18 cellular contexts compared by ENCODE assay signal in genomic region chr3:111619833-111620232, GRCh38. TPM values are rescaled to one million over a fixed set of nuclear protein-coding genes. Genes with fewer than 3 reads are reported as not detected.
DNase-seq lines count a peak whose midpoint lies in the region; ATAC-seq, FAIRE-seq and TF ChIP-seq lines count a peak whose summit lies in the region.
"Had no signal": no experiment of that assay in that cellular context is flagged by ENCODE, and none has a peak within 500 bp of the region (broad histone marks: within the 10 kb centered on the region; RNA-seq: fewer than 3 reads in every experiment).

No MANE protein-coding gene starts in this region.

- BruUV-seq in MCF 10A (replicated peaks; lab: Mats Ljungman, UMichigan) (no TSS peak), PC-3 (replicated peaks; lab: Mats Ljungman, UMichigan) (no TSS peak), HepG2 (replicated peaks; lab: Mats Ljungman, UMichigan) (no TSS peak)

- WGBS in HepG2 (ENCODE audit: low lambda C conversion rate): 28% methylated on average over 3 of the region's 3 CpGs

- H3K4me1 ChIP-seq in breast epithelium: no peaks in the 10 kb centered on the region
- peaks cover 20% of the 10 kb centered on the region for H3K4me1 ChIP-seq in PC-3 (ENCODE audit: insufficient read depth, low read length)
- no peaks in the 10 kb centered on the region for H3K4me1 ChIP-seq in HepG2 (ENCODE audit: insufficient read depth, low read length)
- H3K4me1 ChIP-seq: suprapubic skin had no signal

- no peaks in the 10 kb centered on the region for H4K20me1 ChIP-seq in PC-3 (ENCODE audit: low read length)
- no peaks in the 10 kb centered on the region for H4K20me1 ChIP-seq in HepG2 (ENCODE audit: insufficient read depth, low read length)

- in situ Hi-C loops in HepG2 (cut with HindIII; ENCODE audit: extremely low pct_ligation_motif_present, low pct_unique_long_range_greater_than_20kb): no loop called here

- H3K79me2 ChIP-seq in PC-3 (ENCODE audit: low read length) (no peaks in the 10 kb centered on the region), HepG2 (ENCODE audit: insufficient read depth, low read length) (no peaks in the 10 kb centered on the region)
- H3K79me2 ChIP-seq: hepatocyte had no signal

- intact Hi-C loops in MCF 10A (cut with micrococcal nuclease): no loop called here
- intact Hi-C loops in breast epithelium (cut with DNase I; ENCODE audit: low total_unique reads): loop anchor here (2.0 kb wide), 1 partner anchor 31 kb away; no protein-coding TSS in a partner anchor
- intact Hi-C loops in PC-3 (cut with micrococcal nuclease): loop anchor here (2.0 kb wide), 1 partner anchor 35 kb away; no protein-coding TSS in a partner anchor
- intact Hi-C loops in HepG2 (cut with micrococcal nuclease; ENCODE audit: unreplicated experiment): no loop called here

- FAIRE-seq in HepG2 (lab: Jason Lieb, UNC): no peak

- no peaks in the 10 kb centered on the region for H3K36me3 ChIP-seq in breast epithelium
- H3K36me3 ChIP-seq in PC-3 (ENCODE audit: low read depth, low read length): no peaks in the 10 kb centered on the region
- H3K36me3 ChIP-seq in HepG2 (replicated peaks in 1 of 2; ENCODE audit: control insufficient read depth in 1 of 2, insufficient read depth in 2 of 2, low read length in 2 of 2): no peaks in the 10 kb centered on the region
- H3K36me3 ChIP-seq: suprapubic skin had no signal

- CTCF ChIA-PET in MCF 10A (lab: Yijun Ruan, JAX) (interaction anchor here (1.0 to 6.2 kb wide), 11 partner anchors 16 to 98 kb away, joined by 3 to 45 read pairs (median 4); no protein-coding TSS in a partner anchor), PC-3 (lab: Charles Lee) (interaction anchor here (0.6 kb wide), 1 partner anchor 41 kb away, joined by 4 read pairs; no protein-coding TSS in a partner anchor), HepG2 (lab: Yijun Ruan, JAX; ENCODE audit: low intra/inter-chr PET ratio, low total read pairs) (no interaction called here)

- H3K9me3 ChIP-seq in breast epithelium (no peaks in the 10 kb centered on the region), PC-3 (ENCODE audit: low read length) (no peaks in the 10 kb centered on the region), HepG2 (ENCODE audit: low read length) (no peaks in the 10 kb centered on the region)
- H3K9me3 ChIP-seq: suprapubic skin had no signal

- no peaks in the 10 kb centered on the region for H3K27me3 ChIP-seq in breast epithelium
- no peaks in the 10 kb centered on the region for H3K27me3 ChIP-seq in PC-3 (ENCODE audit: low read length)
- H3K27me3 ChIP-seq in HepG2 (ENCODE audit: control insufficient read depth in 1 of 2, insufficient read depth in 2 of 2, low read length in 2 of 2): no peaks in the 10 kb centered on the region; a peak in 1 of 5 replicates
- H3K27me3 ChIP-seq: hepatocyte, suprapubic skin had no signal

- no peak overlapping the region for H3K4me3 ChIP-seq in breast epithelium
- 0 out of 2 replicates have a peak overlapping the region, but pooled peaks have one; percentile 1 for H3K4me3 ChIP-seq in PC-3 (ENCODE audit: low read length)
- H3K4me3 ChIP-seq in HepG2 (replicated peaks in 1 of 3; ENCODE audit: insufficient read depth in 1 of 3, low read depth in 2 of 3, low read length in 3 of 3): no peak overlapping the region
- H3K4me3 ChIP-seq: hepatocyte, suprapubic skin had no signal

- H3K9ac ChIP-seq in PC-3 (ENCODE audit: low read length) (no peak overlapping the region), HepG2 (ENCODE audit: insufficient read depth, low read depth, low read length) (no peak overlapping the region)

- DNase-seq in MCF 10A (ENCODE audit: unreplicated experiment) (peak; percentile 91), breast epithelium (ENCODE audit: low spot score in 2 of 2) (no peak), PC-3 (peak; percentile 94), HepG2 (ENCODE audit: low spot score) (no peak), NCI-H526 (lab: John Stamatoyannopoulos, UW) (no peak), globus pallidus (ENCODE audit: low spot score) (no peak)
- no peak for DNase-seq in effector memory CD8-positive, alpha-beta T cell
- DNase-seq: activated naive CD4-positive, alpha-beta T cell treated with Interleukin-2 at 50 U/mL for 16 hours; HCEC 1CT; MV-4-11; NCI-H2107; nucleus accumbens had no signal

- peaks cover 20% of the 10 kb centered on the region for H3K4me1 Mint-ChIP-seq in MCF 10A (ENCODE audit: insufficient read depth, unreplicated experiment)
- peaks cover 30 to 31% of the 10 kb centered on the region in 2 donors for H3K4me1 Mint-ChIP-seq in effector memory CD8-positive, alpha-beta T cell (ENCODE audit: low read depth in 2 of 2)
- H3K4me1 Mint-ChIP-seq: WTC11 had no signal

- no peak overlapping the region for H2AFZ ChIP-seq in PC-3 (ENCODE audit: low read length)
- no peak overlapping the region for H2AFZ ChIP-seq in HepG2 (ENCODE audit: low read length)
- H2AFZ ChIP-seq: hepatocyte had no signal

- H3K4me2 ChIP-seq in PC-3 (ENCODE audit: low read length) (peak overlapping the region; percentile 37), HepG2 (ENCODE audit: low read depth, low read length) (no peak overlapping the region)
- H3K4me2 ChIP-seq: hepatocyte had no signal

- no peak overlapping the region for H3K4me3 Mint-ChIP-seq in MCF 10A (ENCODE audit: unreplicated experiment)
- H3K4me3 Mint-ChIP-seq in effector memory CD8-positive, alpha-beta T cell: no peak overlapping the region
- H3K4me3 Mint-ChIP-seq: WTC11 had no signal

- no peaks in the 10 kb centered on the region for H3K36me3 Mint-ChIP-seq in MCF 10A (ENCODE audit: insufficient read depth, unreplicated experiment)
- peaks cover 43% of the 10 kb centered on the region for H3K36me3 Mint-ChIP-seq in effector memory CD8-positive, alpha-beta T cell (ENCODE audit: insufficient read depth)

- ATAC-seq in PC-3 (peak; percentile 71), HepG2 (no peak), HG03159 (IDR thresholded peaks at IDR 0.05; ENCODE audit: unreplicated experiment) (no peak)
- no peak for ATAC-seq in effector memory CD8-positive, alpha-beta T cell (replicated peaks)
- ATAC-seq: Right ventricle myocardium inferior, sciatic nerve, WTC11 had no signal

- H3F3A ChIP-seq in PC-3 (ENCODE audit: low read length, unreplicated experiment): no peaks in the 10 kb centered on the region

- no peak for TF ChIP-seq CTCF in MCF 10A (IDR thresholded peaks at IDR 0.05; ENCODE audit: unreplicated experiment)
- no peak for TF ChIP-seq CTCF in breast epithelium (IDR thresholded peaks at IDR 0.05)
- no peak for TF ChIP-seq CTCF in PC-3 (conservative IDR thresholded peaks at IDR 0.05; ENCODE audit: low read depth, low read length)
- TF ChIP-seq CTCF in HepG2 (CRISPR knock-in tag; IDR thresholded peaks at IDR 0.05): no peak

- TF ChIP-seq RAD21 in HepG2 (CRISPR knock-in tag; IDR thresholded peaks at IDR 0.05): no peak

- no peaks in the 10 kb centered on the region for H3K9me3 Mint-ChIP-seq in MCF 10A (ENCODE audit: unreplicated experiment)
- H3K9me3 Mint-ChIP-seq in effector memory CD8-positive, alpha-beta T cell: no peaks in the 10 kb centered on the region

- POLR2A ChIA-PET in MCF 10A (lab: Yijun Ruan, JAX): interaction anchor here (0.6 to 2.7 kb wide), 5 partner anchors 9 to 29 kb away, joined by 3 to 12 read pairs (median 6); no protein-coding TSS in a partner anchor
- POLR2A ChIA-PET in PC-3 (lab: Charles Lee; ENCODE audit: unreplicated experiment): interaction anchor here (0.7 kb wide), 1 partner anchor 1971 kb away, joined by 20 read pairs; no protein-coding TSS in a partner anchor
- POLR2A ChIA-PET in HepG2 (lab: Yijun Ruan, JAX): no interaction called here

- TF ChIP-seq POLR2A in breast epithelium (IDR thresholded peaks at IDR 0.05) (no peak), HepG2 (IDR thresholded peaks at IDR 0.05; ENCODE audit: insufficient read depth in 1 of 2, low read depth in 2 of 2, low read length in 2 of 2) (no peak)

- H3K27ac Mint-ChIP-seq in MCF 10A (ENCODE audit: low read depth, unreplicated experiment): no peak overlapping the region
- H3K27ac Mint-ChIP-seq in effector memory CD8-positive, alpha-beta T cell: peak overlapping the region; percentile 83 to 99
- H3K27ac Mint-ChIP-seq: WTC11 had no signal

- no peaks in the 10 kb centered on the region for H3K27me3 Mint-ChIP-seq in MCF 10A (ENCODE audit: insufficient read depth, unreplicated experiment)
- H3K27me3 Mint-ChIP-seq in effector memory CD8-positive, alpha-beta T cell: no peaks in the 10 kb centered on the region

- H3K27ac ChIP-seq in breast epithelium (no peak overlapping the region), PC-3 (ENCODE audit: low read length) (peak overlapping the region; percentile 12; the same call in 1 of the 2 replicates), HepG2 (ENCODE audit: extremely low read length, insufficient read depth, low read length) (no peak overlapping the region)
- H3K27ac ChIP-seq: hepatocyte, suprapubic skin had no signal

- TF ChIP-seq EP300 in HepG2 (IDR thresholded peaks at IDR 0.05; ENCODE audit: low read depth in 2 of 2, low read length in 2 of 2): no peak
- no peak for TF ChIP-seq EP300 in HepG2 (CRISPR knock-in tag; IDR thresholded peaks at IDR 0.05; ENCODE audit: borderline replicate concordance)

- no peaks in the 10 kb centered on the region for H3K9me2 ChIP-seq in PC-3 (replicated peaks; ENCODE audit: low read length)

RNA-seq across cellular contexts. Expression of gene ZBED2, which starts 24.7 kb away (rescaled TPM):
- 6.5 and 19.0 TPM in 2 replicates for total RNA-seq in MCF 10A (2022)
- total RNA-seq in breast epithelium: not detected
- 0.35 and 0.69 TPM in 2 replicates for total RNA-seq in PC-3 (2014; rRNA removed)
- total RNA-seq in HepG2 (2016; rRNA removed; fragmentation: Illumina TruSeq; extraction: Trizol): 0.04 TPM in 1 of 2 replicates, not detected in the other
- total RNA-seq in HepG2 (2016; cell fraction: cytosol; rRNA removed; fragmentation: Illumina TruSeq; extraction: Trizol; ENCODE audit: low read depth): not detected in 2 replicates
- total RNA-seq in HepG2 (2016; cell fraction: insoluble cytoplasmic fraction; rRNA removed; fragmentation: Illumina TruSeq; extraction: Trizol): not detected in 2 replicates
- not detected in 2 replicates for total RNA-seq in HepG2 (2016; cell fraction: membrane; rRNA removed; fragmentation: Illumina TruSeq; extraction: Trizol)
- total RNA-seq in HepG2 (2016; cell fraction: nucleus; rRNA removed; fragmentation: Illumina TruSeq; extraction: Trizol): not detected in 2 replicates
- polyA plus RNA-seq in HepG2 (2011; rRNA removed): not detected in 2 replicates
- not detected in 2 replicates for polyA plus RNA-seq in HepG2 (2011; cell fraction: cytosol; rRNA removed)
- 0.05 TPM in 1 of 2 replicates, not detected in the other for polyA plus RNA-seq in HepG2 (2011; cell fraction: nucleus; rRNA removed)
- not detected in 2 replicates for polyA plus RNA-seq in HepG2 (2012)
- not detected in 2 replicates for polyA plus RNA-seq in HepG2 (2016; cell fraction: cytosol; fragmentation: Illumina TruSeq; extraction: Trizol; ENCODE audit: low read depth)
- polyA plus RNA-seq in HepG2 (2016; cell fraction: insoluble cytoplasmic fraction; fragmentation: Illumina TruSeq; extraction: Trizol; ENCODE audit: low read depth): not detected in 2 replicates
- polyA plus RNA-seq in HepG2 (2016; cell fraction: membrane; fragmentation: Illumina TruSeq; extraction: Trizol; ENCODE audit: low read depth): not detected in 2 replicates
- not detected in 2 replicates for polyA plus RNA-seq in HepG2 (2016; cell fraction: nucleus; fragmentation: Illumina TruSeq; extraction: Trizol; ENCODE audit: insufficient read depth, low read depth)
- polyA minus RNA-seq in HepG2 (2011; rRNA and poly(A)+ RNA removed; ENCODE audit: low replicate concordance): not detected in 2 replicates
- polyA minus RNA-seq in HepG2 (2011; cell fraction: cytosol; rRNA and poly(A)+ RNA removed): not detected in 2 replicates
- polyA minus RNA-seq in HepG2 (2011; cell fraction: nucleus; rRNA and poly(A)+ RNA removed): not detected in 2 replicates
- total RNA-seq: Right ventricle myocardium inferior, sciatic nerve had no signal

RNA-seq across cellular contexts. Expression of gene PLCXD2, which starts 54.6 kb away (rescaled TPM):
- total RNA-seq in MCF 10A (2022): 2.8 TPM in 2 replicates
- total RNA-seq in breast epithelium: 1 to 10 TPM in 1 of 3 donors, under 1 TPM in 2; 0.16 to 1.3 (median 0.33) TPM
- 8.1 and 10.4 TPM in 2 replicates for total RNA-seq in PC-3 (2014; rRNA removed)
- total RNA-seq in HepG2 (2016; rRNA removed; fragmentation: Illumina TruSeq; extraction: Trizol): 23.5 and 29.1 TPM in 2 replicates
- 9.1 and 11.9 TPM in 2 replicates for total RNA-seq in HepG2 (2016; cell fraction: cytosol; rRNA removed; fragmentation: Illumina TruSeq; extraction: Trizol; ENCODE audit: low read depth)
- total RNA-seq in HepG2 (2016; cell fraction: insoluble cytoplasmic fraction; rRNA removed; fragmentation: Illumina TruSeq; extraction: Trizol): 21.6 and 24.6 TPM in 2 replicates
- total RNA-seq in HepG2 (2016; cell fraction: membrane; rRNA removed; fragmentation: Illumina TruSeq; extraction: Trizol): 18.7 and 18.8 TPM in 2 replicates
- 27.0 and 27.2 TPM in 2 replicates for total RNA-seq in HepG2 (2016; cell fraction: nucleus; rRNA removed; fragmentation: Illumina TruSeq; extraction: Trizol)
- polyA plus RNA-seq in HepG2 (2011; rRNA removed): 4.7 and 4.8 TPM in 2 replicates
- 4.7 and 6.8 TPM in 2 replicates for polyA plus RNA-seq in HepG2 (2011; cell fraction: cytosol; rRNA removed)
- 2.9 and 3.5 TPM in 2 replicates for polyA plus RNA-seq in HepG2 (2011; cell fraction: nucleus; rRNA removed)
- polyA plus RNA-seq in HepG2 (2012): 7.1 and 11.5 TPM in 2 replicates
- 9.5 and 11.8 TPM in 2 replicates for polyA plus RNA-seq in HepG2 (2016; cell fraction: cytosol; fragmentation: Illumina TruSeq; extraction: Trizol; ENCODE audit: low read depth)
- 17.7 and 19.9 TPM in 2 replicates for polyA plus RNA-seq in HepG2 (2016; cell fraction: insoluble cytoplasmic fraction; fragmentation: Illumina TruSeq; extraction: Trizol; ENCODE audit: low read depth)
- polyA plus RNA-seq in HepG2 (2016; cell fraction: membrane; fragmentation: Illumina TruSeq; extraction: Trizol; ENCODE audit: low read depth): 14.0 and 14.3 TPM in 2 replicates
- polyA plus RNA-seq in HepG2 (2016; cell fraction: nucleus; fragmentation: Illumina TruSeq; extraction: Trizol; ENCODE audit: insufficient read depth, low read depth): 8.6 and 9.9 TPM in 2 replicates
- 3.4 and 6.0 TPM in 2 replicates for polyA minus RNA-seq in HepG2 (2011; rRNA and poly(A)+ RNA removed; ENCODE audit: low replicate concordance)
- 0.49 and 2.7 TPM in 2 replicates for polyA minus RNA-seq in HepG2 (2011; cell fraction: cytosol; rRNA and poly(A)+ RNA removed)
- 62.8 and 86.4 TPM in 2 replicates for polyA minus RNA-seq in HepG2 (2011; cell fraction: nucleus; rRNA and poly(A)+ RNA removed)

Comparison
In these comparisons a context has a peak if more than half of its experiments do, and no peak if none do; other contexts are left out.
1. DNase-seq: peak in MCF 10A (single experiment) and PC-3 (single experiment); none in breast epithelium (0 of 2), effector memory CD8-positive, alpha-beta T cell (0 of 3), HepG2 (single experiment), NCI-H526 (0 of 2) and globus pallidus (single experiment).
2. intact Hi-C loops: an anchor here in breast epithelium (2.0 kb wide) and PC-3 (2.0 kb wide); none called in MCF 10A and HepG2.